Comparison of ENCODE assay signal across 1 cellular context in the genomic region with DNA sequence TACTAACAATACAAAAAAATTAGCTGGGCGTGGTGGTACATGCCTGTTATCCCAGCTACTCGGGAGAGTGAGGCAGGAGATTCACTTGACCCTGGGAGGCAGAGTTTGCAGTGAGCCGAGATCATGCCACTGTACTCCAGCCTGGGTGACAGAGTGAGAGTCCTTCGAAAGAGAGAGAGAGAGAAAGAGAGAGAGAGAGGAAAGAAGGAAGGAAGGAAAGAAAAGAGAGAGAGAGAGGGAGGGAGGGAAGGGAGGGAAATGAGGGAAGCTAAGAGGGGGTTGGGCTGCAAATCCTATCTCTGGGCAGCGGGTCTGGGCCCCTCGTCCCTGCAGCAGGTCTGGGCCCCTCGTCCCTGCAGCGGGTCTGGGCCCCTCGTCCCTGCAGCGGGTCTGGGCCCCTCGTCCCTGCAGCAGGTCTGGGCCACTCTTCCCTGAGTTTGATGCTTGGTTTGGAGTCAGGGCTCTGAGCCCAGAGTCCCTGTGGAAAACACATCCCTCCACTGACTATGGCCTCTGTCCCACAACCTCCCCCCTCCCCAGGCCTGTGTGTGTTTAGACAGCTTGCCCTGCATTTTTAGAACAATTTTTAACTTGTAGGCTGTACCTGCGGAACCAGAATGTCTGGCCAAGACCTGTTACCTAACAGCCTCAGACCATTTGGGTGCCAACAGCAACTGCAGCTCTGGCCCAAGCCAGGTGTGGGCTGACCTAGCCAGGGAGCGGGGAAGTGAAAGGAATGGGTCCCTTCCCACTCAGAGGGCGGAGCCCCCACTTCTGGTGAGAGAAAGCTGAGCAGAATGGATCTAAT.
TF ChIP-seq lines count a peak whose summit lies in the region.

No MANE protein-coding gene starts in this region.

TF ChIP-seq in K562, 482 proteins besides CTCF, POLR2A, EP300 and RAD21 (continued from another document and continues in another):
- TF ChIP-seq, protein P1, sequence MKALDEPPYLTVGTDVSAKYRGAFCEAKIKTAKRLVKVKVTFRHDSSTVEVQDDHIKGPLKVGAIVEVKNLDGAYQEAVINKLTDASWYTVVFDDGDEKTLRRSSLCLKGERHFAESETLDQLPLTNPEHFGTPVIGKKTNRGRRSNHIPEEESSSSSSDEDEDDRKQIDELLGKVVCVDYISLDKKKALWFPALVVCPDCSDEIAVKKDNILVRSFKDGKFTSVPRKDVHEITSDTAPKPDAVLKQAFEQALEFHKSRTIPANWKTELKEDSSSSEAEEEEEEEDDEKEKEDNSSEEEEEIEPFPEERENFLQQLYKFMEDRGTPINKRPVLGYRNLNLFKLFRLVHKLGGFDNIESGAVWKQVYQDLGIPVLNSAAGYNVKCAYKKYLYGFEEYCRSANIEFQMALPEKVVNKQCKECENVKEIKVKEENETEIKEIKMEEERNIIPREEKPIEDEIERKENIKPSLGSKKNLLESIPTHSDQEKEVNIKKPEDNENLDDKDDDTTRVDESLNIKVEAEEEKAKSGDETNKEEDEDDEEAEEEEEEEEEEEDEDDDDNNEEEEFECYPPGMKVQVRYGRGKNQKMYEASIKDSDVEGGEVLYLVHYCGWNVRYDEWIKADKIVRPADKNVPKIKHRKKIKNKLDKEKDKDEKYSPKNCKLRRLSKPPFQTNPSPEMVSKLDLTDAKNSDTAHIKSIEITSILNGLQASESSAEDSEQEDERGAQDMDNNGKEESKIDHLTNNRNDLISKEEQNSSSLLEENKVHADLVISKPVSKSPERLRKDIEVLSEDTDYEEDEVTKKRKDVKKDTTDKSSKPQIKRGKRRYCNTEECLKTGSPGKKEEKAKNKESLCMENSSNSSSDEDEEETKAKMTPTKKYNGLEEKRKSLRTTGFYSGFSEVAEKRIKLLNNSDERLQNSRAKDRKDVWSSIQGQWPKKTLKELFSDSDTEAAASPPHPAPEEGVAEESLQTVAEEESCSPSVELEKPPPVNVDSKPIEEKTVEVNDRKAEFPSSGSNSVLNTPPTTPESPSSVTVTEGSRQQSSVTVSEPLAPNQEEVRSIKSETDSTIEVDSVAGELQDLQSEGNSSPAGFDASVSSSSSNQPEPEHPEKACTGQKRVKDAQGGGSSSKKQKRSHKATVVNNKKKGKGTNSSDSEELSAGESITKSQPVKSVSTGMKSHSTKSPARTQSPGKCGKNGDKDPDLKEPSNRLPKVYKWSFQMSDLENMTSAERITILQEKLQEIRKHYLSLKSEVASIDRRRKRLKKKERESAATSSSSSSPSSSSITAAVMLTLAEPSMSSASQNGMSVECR (CRISPR knock-in tag; IDR thresholded peaks at IDR 0.05), result 0 out of 2 replicates have a peak, but pooled peaks have one; percentile 18
- no peak for TF ChIP-seq HNRNPLL (IDR thresholded peaks at IDR 0.05; ENCODE audit: low read depth, low read length, poor library complexity, severe bottlenecking)
- no peak for TF ChIP-seq RBM39 (optimal IDR thresholded peaks at IDR 0.05; ENCODE audit: low read depth, low read length)
- peak; percentile 45; the same call in 1 of the 2 replicates for TF ChIP-seq SUPT5H (IDR thresholded peaks at IDR 0.05)
- TF ChIP-seq ZNF583 (CRISPR knock-in tag; IDR thresholded peaks at IDR 0.05), result peak; percentile 47
- TF ChIP-seq FOXP1 (CRISPR knock-in tag; IDR thresholded peaks at IDR 0.05), result peak; percentile 56; the same call in 1 of the 2 replicates
- no peak for TF ChIP-seq HDAC2 (IDR thresholded peaks at IDR 0.05)
- TF ChIP-seq SMARCB1 (IDR thresholded peaks at IDR 0.05; ENCODE audit: insufficient read length, low read depth), result no peak
- TF ChIP-seq NFXL1 (CRISPR knock-in tag; IDR thresholded peaks at IDR 0.05), result no peak
- TF ChIP-seq, protein P2, sequence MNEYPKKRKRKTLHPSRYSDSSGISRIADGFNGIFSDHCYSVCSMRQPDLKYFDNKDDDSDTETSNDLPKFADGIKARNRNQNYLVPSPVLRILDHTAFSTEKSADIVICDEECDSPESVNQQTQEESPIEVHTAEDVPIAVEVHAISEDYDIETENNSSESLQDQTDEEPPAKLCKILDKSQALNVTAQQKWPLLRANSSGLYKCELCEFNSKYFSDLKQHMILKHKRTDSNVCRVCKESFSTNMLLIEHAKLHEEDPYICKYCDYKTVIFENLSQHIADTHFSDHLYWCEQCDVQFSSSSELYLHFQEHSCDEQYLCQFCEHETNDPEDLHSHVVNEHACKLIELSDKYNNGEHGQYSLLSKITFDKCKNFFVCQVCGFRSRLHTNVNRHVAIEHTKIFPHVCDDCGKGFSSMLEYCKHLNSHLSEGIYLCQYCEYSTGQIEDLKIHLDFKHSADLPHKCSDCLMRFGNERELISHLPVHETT (CRISPR knock-in tag; conservative IDR thresholded peaks at IDR 0.05 in 1 of 2, IDR thresholded peaks at IDR 0.05 in 1 of 2), result no peak
- TF ChIP-seq PYGO2 (tag; IDR thresholded peaks at IDR 0.05), result no peak
- TF ChIP-seq, protein P3, sequence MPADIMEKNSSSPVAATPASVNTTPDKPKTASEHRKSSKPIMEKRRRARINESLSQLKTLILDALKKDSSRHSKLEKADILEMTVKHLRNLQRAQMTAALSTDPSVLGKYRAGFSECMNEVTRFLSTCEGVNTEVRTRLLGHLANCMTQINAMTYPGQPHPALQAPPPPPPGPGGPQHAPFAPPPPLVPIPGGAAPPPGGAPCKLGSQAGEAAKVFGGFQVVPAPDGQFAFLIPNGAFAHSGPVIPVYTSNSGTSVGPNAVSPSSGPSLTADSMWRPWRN (IDR thresholded peaks at IDR 0.05; ENCODE audit: low read depth), result no peak
- TF ChIP-seq NFE2 (IDR thresholded peaks at IDR 0.05; ENCODE audit: low read depth), result no peak
- TF ChIP-seq, protein P4, sequence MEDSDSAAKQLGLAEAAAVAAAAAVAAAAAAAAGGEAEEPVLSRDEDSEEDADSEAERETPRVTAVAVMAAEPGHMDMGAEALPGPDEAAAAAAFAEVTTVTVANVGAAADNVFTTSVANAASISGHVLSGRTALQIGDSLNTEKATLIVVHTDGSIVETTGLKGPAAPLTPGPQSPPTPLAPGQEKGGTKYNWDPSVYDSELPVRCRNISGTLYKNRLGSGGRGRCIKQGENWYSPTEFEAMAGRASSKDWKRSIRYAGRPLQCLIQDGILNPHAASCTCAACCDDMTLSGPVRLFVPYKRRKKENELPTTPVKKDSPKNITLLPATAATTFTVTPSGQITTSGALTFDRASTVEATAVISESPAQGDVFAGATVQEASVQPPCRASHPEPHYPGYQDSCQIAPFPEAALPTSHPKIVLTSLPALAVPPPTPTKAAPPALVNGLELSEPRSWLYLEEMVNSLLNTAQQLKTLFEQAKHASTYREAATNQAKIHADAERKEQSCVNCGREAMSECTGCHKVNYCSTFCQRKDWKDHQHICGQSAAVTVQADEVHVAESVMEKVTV (CRISPR knock-in tag; IDR thresholded peaks at IDR 0.05), result peak; percentile 41; the same call in 1 of the 2 replicates
- no peak for TF ChIP-seq ZNF668 (CRISPR knock-in tag; IDR thresholded peaks at IDR 0.05)
- peak; percentile 43 for TF ChIP-seq RBM22 (IDR thresholded peaks at IDR 0.05; ENCODE audit: low read depth, low read length, poor library complexity, severe bottlenecking)
- no peak for TF ChIP-seq U2AF2 (optimal IDR thresholded peaks at IDR 0.05; ENCODE audit: low read depth, low read length)
- TF ChIP-seq XRCC5 (IDR thresholded peaks at IDR 0.05; ENCODE audit: low read depth, low read length), result no peak
- TF ChIP-seq, protein P5, sequence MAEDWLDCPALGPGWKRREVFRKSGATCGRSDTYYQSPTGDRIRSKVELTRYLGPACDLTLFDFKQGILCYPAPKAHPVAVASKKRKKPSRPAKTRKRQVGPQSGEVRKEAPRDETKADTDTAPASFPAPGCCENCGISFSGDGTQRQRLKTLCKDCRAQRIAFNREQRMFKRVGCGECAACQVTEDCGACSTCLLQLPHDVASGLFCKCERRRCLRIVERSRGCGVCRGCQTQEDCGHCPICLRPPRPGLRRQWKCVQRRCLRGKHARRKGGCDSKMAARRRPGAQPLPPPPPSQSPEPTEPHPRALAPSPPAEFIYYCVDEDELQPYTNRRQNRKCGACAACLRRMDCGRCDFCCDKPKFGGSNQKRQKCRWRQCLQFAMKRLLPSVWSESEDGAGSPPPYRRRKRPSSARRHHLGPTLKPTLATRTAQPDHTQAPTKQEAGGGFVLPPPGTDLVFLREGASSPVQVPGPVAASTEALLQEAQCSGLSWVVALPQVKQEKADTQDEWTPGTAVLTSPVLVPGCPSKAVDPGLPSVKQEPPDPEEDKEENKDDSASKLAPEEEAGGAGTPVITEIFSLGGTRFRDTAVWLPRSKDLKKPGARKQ (CRISPR knock-in tag; IDR thresholded peaks at IDR 0.05), result no peak
- TF ChIP-seq GATAD2A (IDR thresholded peaks at IDR 0.05), result 0 out of 2 replicates have a peak, but pooled peaks have one; percentile 74
- no peak for TF ChIP-seq ZNF311 (CRISPR knock-in tag; IDR thresholded peaks at IDR 0.05)
- TF ChIP-seq PHF8 (IDR thresholded peaks at IDR 0.05; ENCODE audit: borderline replicate concordance, low read length), result no peak
- TF ChIP-seq, protein P6, sequence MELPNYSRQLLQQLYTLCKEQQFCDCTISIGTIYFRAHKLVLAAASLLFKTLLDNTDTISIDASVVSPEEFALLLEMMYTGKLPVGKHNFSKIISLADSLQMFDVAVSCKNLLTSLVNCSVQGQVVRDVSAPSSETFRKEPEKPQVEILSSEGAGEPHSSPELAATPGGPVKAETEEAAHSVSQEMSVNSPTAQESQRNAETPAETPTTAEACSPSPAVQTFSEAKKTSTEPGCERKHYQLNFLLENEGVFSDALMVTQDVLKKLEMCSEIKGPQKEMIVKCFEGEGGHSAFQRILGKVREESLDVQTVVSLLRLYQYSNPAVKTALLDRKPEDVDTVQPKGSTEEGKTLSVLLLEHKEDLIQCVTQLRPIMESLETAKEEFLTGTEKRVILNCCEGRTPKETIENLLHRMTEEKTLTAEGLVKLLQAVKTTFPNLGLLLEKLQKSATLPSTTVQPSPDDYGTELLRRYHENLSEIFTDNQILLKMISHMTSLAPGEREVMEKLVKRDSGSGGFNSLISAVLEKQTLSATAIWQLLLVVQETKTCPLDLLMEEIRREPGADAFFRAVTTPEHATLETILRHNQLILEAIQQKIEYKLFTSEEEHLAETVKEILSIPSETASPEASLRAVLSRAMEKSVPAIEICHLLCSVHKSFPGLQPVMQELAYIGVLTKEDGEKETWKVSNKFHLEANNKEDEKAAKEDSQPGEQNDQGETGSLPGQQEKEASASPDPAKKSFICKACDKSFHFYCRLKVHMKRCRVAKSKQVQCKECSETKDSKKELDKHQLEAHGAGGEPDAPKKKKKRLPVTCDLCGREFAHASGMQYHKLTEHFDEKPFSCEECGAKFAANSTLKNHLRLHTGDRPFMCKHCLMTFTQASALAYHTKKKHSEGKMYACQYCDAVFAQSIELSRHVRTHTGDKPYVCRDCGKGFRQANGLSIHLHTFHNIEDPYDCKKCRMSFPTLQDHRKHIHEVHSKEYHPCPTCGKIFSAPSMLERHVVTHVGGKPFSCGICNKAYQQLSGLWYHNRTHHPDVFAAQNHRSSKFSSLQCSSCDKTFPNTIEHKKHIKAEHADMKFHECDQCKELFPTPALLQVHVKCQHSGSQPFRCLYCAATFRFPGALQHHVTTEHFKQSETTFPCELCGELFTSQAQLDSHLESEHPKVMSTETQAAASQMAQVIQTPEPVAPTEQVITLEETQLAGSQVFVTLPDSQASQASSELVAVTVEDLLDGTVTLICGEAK (IDR thresholded peaks at IDR 0.05), result no peak
- TF ChIP-seq, protein P6 (CRISPR knock-in tag; IDR thresholded peaks at IDR 0.05), result no peak
- TF ChIP-seq, protein P7, sequence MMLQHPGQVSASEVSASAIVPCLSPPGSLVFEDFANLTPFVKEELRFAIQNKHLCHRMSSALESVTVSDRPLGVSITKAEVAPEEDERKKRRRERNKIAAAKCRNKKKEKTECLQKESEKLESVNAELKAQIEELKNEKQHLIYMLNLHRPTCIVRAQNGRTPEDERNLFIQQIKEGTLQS (IDR thresholded peaks at IDR 0.05), result no peak
- TF ChIP-seq, protein P7 (CRISPR knock-in tag; conservative IDR thresholded peaks at IDR 0.05), result no peak
- TF ChIP-seq, protein P8, sequence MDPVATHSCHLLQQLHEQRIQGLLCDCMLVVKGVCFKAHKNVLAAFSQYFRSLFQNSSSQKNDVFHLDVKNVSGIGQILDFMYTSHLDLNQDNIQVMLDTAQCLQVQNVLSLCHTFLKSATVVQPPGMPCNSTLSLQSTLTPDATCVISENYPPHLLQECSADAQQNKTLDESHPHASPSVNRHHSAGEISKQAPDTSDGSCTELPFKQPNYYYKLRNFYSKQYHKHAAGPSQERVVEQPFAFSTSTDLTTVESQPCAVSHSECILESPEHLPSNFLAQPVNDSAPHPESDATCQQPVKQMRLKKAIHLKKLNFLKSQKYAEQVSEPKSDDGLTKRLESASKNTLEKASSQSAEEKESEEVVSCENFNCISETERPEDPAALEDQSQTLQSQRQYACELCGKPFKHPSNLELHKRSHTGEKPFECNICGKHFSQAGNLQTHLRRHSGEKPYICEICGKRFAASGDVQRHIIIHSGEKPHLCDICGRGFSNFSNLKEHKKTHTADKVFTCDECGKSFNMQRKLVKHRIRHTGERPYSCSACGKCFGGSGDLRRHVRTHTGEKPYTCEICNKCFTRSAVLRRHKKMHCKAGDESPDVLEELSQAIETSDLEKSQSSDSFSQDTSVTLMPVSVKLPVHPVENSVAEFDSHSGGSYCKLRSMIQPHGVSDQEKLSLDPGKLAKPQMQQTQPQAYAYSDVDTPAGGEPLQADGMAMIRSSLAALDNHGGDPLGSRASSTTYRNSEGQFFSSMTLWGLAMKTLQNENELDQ (CRISPR knock-in tag; IDR thresholded peaks at IDR 0.05; ENCODE audit: borderline replicate concordance), result no peak
